ENCODE assay signal across 16 cellular contexts in genomic region chr17:55063857-55064485, GRCh38.
"Had no signal": no experiment of that assay in that cellular context is flagged by ENCODE, and none has a peak within 500 bp of the region (broad histone marks: within the 10 kb centered on the region; RNA-seq: fewer than 3 reads in every experiment).

No MANE protein-coding gene starts in this region.

- H3K36me3 ChIP-seq: gastroesophageal sphincter, thyroid gland, upper lobe of right lung had no signal

- H3K9me3 ChIP-seq: gastroesophageal sphincter, thyroid gland, upper lobe of right lung had no signal

- DNase-seq: activated CD4-positive, alpha-beta memory T cell treated with anti-CD3 and anti-CD28 coated beads for 36 hours; activated CD4-positive, alpha-beta T cell treated with anti-CD3 and anti-CD28 coated beads for 48 hours; activated effector memory CD4-positive, alpha-beta T cell treated with anti-CD3 and anti-CD28 coated beads, Interleukin-2, amount 50 U/mL, for 16 hours; activated naive CD4-positive, alpha-beta T cell treated with anti-CD3 and anti-CD28 coated beads, Interleukin-2, amount 50 U/mL, for 16 hours; activated naive CD8-positive, alpha-beta T cell treated with anti-CD3 and anti-CD28 coated beads, Interleukin-2, amount 50 U/mL, for 24 hours; activated T-cell treated with anti-CD3 and anti-CD28 coated beads, Interleukin-2, amount 50 U/mL, for 72 hours; cortex of kidney; head of caudate nucleus; nephron progenitor cell; stimulated activated CD4-positive, alpha-beta T cell treated with anti-CD3 and anti-CD28 coated beads, Interleukin-12 subunit alpha, Interleukin-12 subunit beta, amount 100 ng/mL, for 4 hours; substantia nigra; T-helper 9 cell; thyroid gland; upper lobe of right lung had no signal

- H3K4me3 ChIP-seq: gastroesophageal sphincter, thyroid gland, upper lobe of right lung had no signal

- H3K27ac ChIP-seq: gastroesophageal sphincter, parathyroid adenoma, thyroid gland, upper lobe of right lung had no signal

- H3K4me1 ChIP-seq: parathyroid adenoma, upper lobe of right lung had no signal

- H3K27me3 ChIP-seq: gastroesophageal sphincter, thyroid gland, upper lobe of right lung had no signal
